Comparison of ENCODE assay signal across 11 cellular contexts in the genomic region with DNA sequence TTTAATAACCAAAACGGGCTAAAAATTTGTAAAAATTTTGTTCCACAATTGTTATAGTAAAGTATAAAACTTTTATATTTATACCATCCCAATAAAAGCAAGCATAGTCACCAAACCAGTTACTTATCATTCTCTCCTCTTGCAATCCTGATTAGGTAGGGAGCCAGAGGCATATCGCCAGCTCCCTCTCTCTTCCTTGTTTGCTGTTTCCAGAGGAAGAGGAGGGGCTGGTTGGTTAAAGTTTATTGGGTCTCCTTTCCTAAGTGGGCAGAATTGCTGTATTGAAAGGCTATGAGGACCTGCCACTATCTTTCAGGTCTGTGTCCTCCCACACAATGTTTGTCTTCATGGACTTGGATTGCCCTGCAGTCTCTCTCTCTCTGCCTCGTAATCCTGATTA.
"Had no signal": no experiment of that assay in that cellular context is flagged by ENCODE, and none has a peak within 500 bp of the region (broad histone marks: within the 10 kb centered on the region; RNA-seq: fewer than 3 reads in every experiment).

No MANE protein-coding gene starts in this region.

- H3K36me3 ChIP-seq: spleen had no signal

- H3K27ac ChIP-seq: dorsolateral prefrontal cortex, psoas muscle, spleen had no signal

- ATAC-seq: activated T-helper 17 cell treated with anti-CD3 and anti-CD28 coated beads, Interleukin-2, amount 50 U/mL, for 72 hours; psoas muscle; sciatic nerve had no signal

- DNase-seq: activated CD8-positive, alpha-beta memory T cell treated with anti-CD3 and anti-CD28 coated beads for 24 hours; activated naive CD4-positive, alpha-beta T cell treated with anti-CD3 and anti-CD28 coated beads, Interleukin-2, amount 10 ng/mL, durations not matched to agents 7 days and 5 days; dorsolateral prefrontal cortex; endodermal cell; nephron progenitor cell; occipital lobe; psoas muscle; spleen; T-helper 9 cell had no signal

- H3K9me3 ChIP-seq: psoas muscle, spleen had no signal

- H3K4me3 ChIP-seq: dorsolateral prefrontal cortex, psoas muscle, spleen had no signal

- H3K27me3 ChIP-seq: spleen had no signal
